1 cellular context compared by ENCODE assay signal in the genomic region with DNA sequence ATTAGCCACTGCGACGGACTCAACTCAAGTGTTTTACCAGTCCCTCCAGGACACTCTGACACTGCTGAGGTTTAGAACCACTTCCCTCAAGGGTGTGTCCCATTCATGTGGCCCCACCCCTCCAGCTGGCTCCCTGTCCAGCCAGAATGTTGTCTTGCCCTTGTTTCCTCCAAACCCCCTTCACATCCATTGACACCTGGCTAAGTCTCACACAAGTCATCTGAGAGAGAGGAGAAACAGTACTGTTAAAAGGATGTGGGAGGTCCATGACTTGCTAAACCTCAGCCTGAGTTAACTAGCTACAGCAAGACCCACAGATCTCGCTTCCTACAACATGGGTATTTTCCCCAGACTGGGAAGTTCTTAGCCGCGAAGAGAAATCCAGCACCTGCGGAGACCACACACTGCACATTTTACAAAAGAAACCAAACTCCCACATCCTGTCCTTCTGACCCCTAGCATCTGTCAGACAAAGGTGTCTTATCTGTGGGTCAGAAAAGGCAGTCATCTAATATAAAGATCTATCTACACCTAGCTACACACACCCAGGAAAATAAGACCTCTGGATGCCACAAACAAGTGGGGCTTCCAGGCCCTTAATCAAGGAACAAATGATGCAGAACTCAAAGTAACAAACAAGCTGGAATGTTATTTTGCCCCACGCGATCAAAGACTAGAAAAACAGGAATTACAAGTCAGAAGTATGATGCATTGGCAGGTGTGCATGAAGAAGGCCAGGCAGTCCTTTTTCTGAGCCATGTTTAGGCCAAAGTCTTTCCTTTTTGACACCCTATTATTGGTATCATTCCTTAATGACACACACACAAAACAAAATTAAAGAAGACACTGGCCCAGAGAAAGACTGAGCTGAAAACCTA.
TF ChIP-seq lines count a peak whose summit lies in the region.

No MANE protein-coding gene starts in this region.

TF ChIP-seq in GM12878, 131 proteins besides CTCF, POLR2A, EP300 and RAD21 (continued from another document and continues in another):
- TF ChIP-seq, protein P1, sequence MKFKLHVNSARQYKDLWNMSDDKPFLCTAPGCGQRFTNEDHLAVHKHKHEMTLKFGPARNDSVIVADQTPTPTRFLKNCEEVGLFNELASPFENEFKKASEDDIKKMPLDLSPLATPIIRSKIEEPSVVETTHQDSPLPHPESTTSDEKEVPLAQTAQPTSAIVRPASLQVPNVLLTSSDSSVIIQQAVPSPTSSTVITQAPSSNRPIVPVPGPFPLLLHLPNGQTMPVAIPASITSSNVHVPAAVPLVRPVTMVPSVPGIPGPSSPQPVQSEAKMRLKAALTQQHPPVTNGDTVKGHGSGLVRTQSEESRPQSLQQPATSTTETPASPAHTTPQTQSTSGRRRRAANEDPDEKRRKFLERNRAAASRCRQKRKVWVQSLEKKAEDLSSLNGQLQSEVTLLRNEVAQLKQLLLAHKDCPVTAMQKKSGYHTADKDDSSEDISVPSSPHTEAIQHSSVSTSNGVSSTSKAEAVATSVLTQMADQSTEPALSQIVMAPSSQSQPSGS (IDR thresholded peaks at IDR 0.05; ENCODE audit: low read length) = peak; percentile 89
- TF ChIP-seq, protein P2, sequence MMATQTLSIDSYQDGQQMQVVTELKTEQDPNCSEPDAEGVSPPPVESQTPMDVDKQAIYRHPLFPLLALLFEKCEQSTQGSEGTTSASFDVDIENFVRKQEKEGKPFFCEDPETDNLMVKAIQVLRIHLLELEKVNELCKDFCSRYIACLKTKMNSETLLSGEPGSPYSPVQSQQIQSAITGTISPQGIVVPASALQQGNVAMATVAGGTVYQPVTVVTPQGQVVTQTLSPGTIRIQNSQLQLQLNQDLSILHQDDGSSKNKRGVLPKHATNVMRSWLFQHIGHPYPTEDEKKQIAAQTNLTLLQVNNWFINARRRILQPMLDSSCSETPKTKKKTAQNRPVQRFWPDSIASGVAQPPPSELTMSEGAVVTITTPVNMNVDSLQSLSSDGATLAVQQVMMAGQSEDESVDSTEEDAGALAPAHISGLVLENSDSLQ (IDR thresholded peaks at IDR 0.05) = peak; percentile 71
- TF ChIP-seq TBL1XR1 (IDR thresholded peaks at IDR 0.05; ENCODE audit: low read depth, low read length) (peak; percentile 96), SP1 (IDR thresholded peaks at IDR 0.05; ENCODE audit: low read depth, low read length) (peak; percentile 69), NBN (IDR thresholded peaks at IDR 0.05) (peak; percentile 98), RUNX3 (IDR thresholded peaks at IDR 0.05; ENCODE audit: low read length) (peak; percentile 99), JUNB (IDR thresholded peaks at IDR 0.05) (peak; percentile 61), KLF5 (IDR thresholded peaks at IDR 0.05; ENCODE audit: partially characterized antibody) (peak; percentile 94), NR2C1 (IDR thresholded peaks at IDR 0.05) (peak; percentile 18; the same call in 1 of the 2 replicates), PAX5 (IDR thresholded peaks at IDR 0.05; ENCODE audit: borderline replicate concordance, low read depth, low read length) (peak; percentile 90), SREBF2 (IDR thresholded peaks at IDR 0.05; ENCODE audit: low read length) (no peak), MEF2A (IDR thresholded peaks at IDR 0.05; ENCODE audit: insufficient read depth, low read depth, low read length) (peak; percentile 82; the same call in 1 of the 2 replicates), FOXM1 (IDR thresholded peaks at IDR 0.05; ENCODE audit: low read depth, low read length) (peak; percentile 97), SMAD1 (IDR thresholded peaks at IDR 0.05; ENCODE audit: low read depth, partially characterized antibody) (peak; percentile 70), ATF7 (IDR thresholded peaks at IDR 0.05; ENCODE audit: low read depth) (peak; percentile 87), IRF4 (IDR thresholded peaks at IDR 0.05; ENCODE audit: low read depth, low read length) (peak; percentile 84), IKZF2 (IDR thresholded peaks at IDR 0.05) (peak; percentile 100), CBX5 (IDR thresholded peaks at IDR 0.05; ENCODE audit: low read depth) (0 out of 2 replicates have a peak, but pooled peaks have one; percentile 93), CBX3 (IDR thresholded peaks at IDR 0.05; ENCODE audit: borderline replicate concordance, low read depth) (no peak), SIX5 (IDR thresholded peaks at IDR 0.05; ENCODE audit: low read depth, low read length, severe bottlenecking) (no peak), FOS (IDR thresholded peaks at IDR 0.05; ENCODE audit: borderline replicate concordance, extremely low read depth, insufficient read length) (no peak), MTA3 (IDR thresholded peaks at IDR 0.05; ENCODE audit: borderline replicate concordance, low read length) (peak; percentile 97), MEF2B (IDR thresholded peaks at IDR 0.05; ENCODE audit: partially characterized antibody, poor library complexity, severe bottlenecking) (peak; percentile 80), BHLHE40 (IDR thresholded peaks at IDR 0.05; ENCODE audit: borderline replicate concordance in 1 of 2, low read depth in 2 of 2, low read length in 1 of 2) (peak; percentile 96 to 98), ZNF207 (IDR thresholded peaks at IDR 0.05; ENCODE audit: borderline replicate concordance) (peak; percentile 27; the same call in 1 of the 2 replicates), SUPT20H (IDR thresholded peaks at IDR 0.05; ENCODE audit: borderline replicate concordance, control insufficient read depth, low read depth, low read length) (no peak), PML (IDR thresholded peaks at IDR 0.05; ENCODE audit: low read length) (peak; percentile 84), ZSCAN29 (IDR thresholded peaks at IDR 0.05) (no peak; the same call in 1 of the 2 replicates), BACH1 (IDR thresholded peaks at IDR 0.05; ENCODE audit: borderline replicate concordance) (peak; percentile 80; the same call in 1 of the 2 replicates), YBX1 (IDR thresholded peaks at IDR 0.05) (no peak), ZNF274 (IDR thresholded peaks at IDR 0.05; ENCODE audit: insufficient read depth, insufficient read length) (no peak), YY1 (IDR thresholded peaks at IDR 0.05; ENCODE audit: low read depth, low read length) (peak; percentile 27; the same call in 1 of the 2 replicates), CHD4 (IDR thresholded peaks at IDR 0.05) (no peak), SMARCA5 (IDR thresholded peaks at IDR 0.05) (peak; percentile 70; the same call in 1 of the 2 replicates), CHD2 (IDR thresholded peaks at IDR 0.05; ENCODE audit: borderline replicate concordance, low read depth, low read length) (peak; percentile 83), GABPA (IDR thresholded peaks at IDR 0.05; ENCODE audit: low read depth) (peak; percentile 55)
- TF ChIP-seq, protein P3, sequence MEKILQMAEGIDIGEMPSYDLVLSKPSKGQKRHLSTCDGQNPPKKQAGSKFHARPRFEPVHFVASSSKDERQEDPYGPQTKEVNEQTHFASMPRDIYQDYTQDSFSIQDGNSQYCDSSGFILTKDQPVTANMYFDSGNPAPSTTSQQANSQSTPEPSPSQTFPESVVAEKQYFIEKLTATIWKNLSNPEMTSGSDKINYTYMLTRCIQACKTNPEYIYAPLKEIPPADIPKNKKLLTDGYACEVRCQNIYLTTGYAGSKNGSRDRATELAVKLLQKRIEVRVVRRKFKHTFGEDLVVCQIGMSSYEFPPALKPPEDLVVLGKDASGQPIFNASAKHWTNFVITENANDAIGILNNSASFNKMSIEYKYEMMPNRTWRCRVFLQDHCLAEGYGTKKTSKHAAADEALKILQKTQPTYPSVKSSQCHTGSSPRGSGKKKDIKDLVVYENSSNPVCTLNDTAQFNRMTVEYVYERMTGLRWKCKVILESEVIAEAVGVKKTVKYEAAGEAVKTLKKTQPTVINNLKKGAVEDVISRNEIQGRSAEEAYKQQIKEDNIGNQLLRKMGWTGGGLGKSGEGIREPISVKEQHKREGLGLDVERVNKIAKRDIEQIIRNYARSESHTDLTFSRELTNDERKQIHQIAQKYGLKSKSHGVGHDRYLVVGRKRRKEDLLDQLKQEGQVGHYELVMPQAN (conservative IDR thresholded peaks at IDR 0.05) = 0 out of 2 replicates have a peak, but pooled peaks have one; percentile 44
- TF ChIP-seq, protein P4, sequence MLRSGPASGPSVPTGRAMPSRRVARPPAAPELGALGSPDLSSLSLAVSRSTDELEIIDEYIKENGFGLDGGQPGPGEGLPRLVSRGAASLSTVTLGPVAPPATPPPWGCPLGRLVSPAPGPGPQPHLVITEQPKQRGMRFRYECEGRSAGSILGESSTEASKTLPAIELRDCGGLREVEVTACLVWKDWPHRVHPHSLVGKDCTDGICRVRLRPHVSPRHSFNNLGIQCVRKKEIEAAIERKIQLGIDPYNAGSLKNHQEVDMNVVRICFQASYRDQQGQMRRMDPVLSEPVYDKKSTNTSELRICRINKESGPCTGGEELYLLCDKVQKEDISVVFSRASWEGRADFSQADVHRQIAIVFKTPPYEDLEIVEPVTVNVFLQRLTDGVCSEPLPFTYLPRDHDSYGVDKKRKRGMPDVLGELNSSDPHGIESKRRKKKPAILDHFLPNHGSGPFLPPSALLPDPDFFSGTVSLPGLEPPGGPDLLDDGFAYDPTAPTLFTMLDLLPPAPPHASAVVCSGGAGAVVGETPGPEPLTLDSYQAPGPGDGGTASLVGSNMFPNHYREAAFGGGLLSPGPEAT (IDR thresholded peaks at IDR 0.05; ENCODE audit: low read depth) = peak; percentile 99
- TF ChIP-seq, protein P5, sequence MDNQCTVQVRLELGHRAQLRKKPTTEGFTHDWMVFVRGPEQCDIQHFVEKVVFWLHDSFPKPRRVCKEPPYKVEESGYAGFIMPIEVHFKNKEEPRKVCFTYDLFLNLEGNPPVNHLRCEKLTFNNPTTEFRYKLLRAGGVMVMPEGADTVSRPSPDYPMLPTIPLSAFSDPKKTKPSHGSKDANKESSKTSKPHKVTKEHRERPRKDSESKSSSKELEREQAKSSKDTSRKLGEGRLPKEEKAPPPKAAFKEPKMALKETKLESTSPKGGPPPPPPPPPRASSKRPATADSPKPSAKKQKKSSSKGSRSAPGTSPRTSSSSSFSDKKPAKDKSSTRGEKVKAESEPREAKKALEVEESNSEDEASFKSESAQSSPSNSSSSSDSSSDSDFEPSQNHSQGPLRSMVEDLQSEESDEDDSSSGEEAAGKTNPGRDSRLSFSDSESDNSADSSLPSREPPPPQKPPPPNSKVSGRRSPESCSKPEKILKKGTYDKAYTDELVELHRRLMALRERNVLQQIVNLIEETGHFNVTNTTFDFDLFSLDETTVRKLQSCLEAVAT (IDR thresholded peaks at IDR 0.05) = peak; percentile 95; the same call in 1 of the 2 replicates
- TF ChIP-seq, protein P6, sequence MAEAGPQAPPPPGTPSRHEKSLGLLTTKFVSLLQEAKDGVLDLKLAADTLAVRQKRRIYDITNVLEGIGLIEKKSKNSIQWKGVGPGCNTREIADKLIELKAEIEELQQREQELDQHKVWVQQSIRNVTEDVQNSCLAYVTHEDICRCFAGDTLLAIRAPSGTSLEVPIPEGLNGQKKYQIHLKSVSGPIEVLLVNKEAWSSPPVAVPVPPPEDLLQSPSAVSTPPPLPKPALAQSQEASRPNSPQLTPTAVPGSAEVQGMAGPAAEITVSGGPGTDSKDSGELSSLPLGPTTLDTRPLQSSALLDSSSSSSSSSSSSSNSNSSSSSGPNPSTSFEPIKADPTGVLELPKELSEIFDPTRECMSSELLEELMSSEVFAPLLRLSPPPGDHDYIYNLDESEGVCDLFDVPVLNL (IDR thresholded peaks at IDR 0.05; ENCODE audit: low read depth, low read length) = no peak
- TF ChIP-seq, protein P7, sequence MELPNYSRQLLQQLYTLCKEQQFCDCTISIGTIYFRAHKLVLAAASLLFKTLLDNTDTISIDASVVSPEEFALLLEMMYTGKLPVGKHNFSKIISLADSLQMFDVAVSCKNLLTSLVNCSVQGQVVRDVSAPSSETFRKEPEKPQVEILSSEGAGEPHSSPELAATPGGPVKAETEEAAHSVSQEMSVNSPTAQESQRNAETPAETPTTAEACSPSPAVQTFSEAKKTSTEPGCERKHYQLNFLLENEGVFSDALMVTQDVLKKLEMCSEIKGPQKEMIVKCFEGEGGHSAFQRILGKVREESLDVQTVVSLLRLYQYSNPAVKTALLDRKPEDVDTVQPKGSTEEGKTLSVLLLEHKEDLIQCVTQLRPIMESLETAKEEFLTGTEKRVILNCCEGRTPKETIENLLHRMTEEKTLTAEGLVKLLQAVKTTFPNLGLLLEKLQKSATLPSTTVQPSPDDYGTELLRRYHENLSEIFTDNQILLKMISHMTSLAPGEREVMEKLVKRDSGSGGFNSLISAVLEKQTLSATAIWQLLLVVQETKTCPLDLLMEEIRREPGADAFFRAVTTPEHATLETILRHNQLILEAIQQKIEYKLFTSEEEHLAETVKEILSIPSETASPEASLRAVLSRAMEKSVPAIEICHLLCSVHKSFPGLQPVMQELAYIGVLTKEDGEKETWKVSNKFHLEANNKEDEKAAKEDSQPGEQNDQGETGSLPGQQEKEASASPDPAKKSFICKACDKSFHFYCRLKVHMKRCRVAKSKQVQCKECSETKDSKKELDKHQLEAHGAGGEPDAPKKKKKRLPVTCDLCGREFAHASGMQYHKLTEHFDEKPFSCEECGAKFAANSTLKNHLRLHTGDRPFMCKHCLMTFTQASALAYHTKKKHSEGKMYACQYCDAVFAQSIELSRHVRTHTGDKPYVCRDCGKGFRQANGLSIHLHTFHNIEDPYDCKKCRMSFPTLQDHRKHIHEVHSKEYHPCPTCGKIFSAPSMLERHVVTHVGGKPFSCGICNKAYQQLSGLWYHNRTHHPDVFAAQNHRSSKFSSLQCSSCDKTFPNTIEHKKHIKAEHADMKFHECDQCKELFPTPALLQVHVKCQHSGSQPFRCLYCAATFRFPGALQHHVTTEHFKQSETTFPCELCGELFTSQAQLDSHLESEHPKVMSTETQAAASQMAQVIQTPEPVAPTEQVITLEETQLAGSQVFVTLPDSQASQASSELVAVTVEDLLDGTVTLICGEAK (IDR thresholded peaks at IDR 0.05; ENCODE audit: borderline replicate concordance) = no peak
- TF ChIP-seq, protein P8, sequence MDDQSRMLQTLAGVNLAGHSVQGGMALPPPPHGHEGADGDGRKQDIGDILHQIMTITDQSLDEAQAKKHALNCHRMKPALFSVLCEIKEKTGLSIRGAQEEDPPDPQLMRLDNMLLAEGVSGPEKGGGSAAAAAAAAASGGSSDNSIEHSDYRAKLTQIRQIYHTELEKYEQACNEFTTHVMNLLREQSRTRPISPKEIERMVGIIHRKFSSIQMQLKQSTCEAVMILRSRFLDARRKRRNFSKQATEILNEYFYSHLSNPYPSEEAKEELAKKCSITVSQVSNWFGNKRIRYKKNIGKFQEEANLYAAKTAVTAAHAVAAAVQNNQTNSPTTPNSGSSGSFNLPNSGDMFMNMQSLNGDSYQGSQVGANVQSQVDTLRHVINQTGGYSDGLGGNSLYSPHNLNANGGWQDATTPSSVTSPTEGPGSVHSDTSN (IDR thresholded peaks at IDR 0.05; ENCODE audit: insufficient replicate concordance, low read depth, low read length) = peak; percentile 30
- TF ChIP-seq, protein P9, sequence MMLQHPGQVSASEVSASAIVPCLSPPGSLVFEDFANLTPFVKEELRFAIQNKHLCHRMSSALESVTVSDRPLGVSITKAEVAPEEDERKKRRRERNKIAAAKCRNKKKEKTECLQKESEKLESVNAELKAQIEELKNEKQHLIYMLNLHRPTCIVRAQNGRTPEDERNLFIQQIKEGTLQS (IDR thresholded peaks at IDR 0.05; ENCODE audit: borderline replicate concordance, extremely low read depth, low read depth, low read length) = no peak
